18 cellular contexts compared by ENCODE assay signal in genomic region chr9:15469406-15469805, GRCh38. TPM values are rescaled to one million over a fixed set of nuclear protein-coding genes. Genes with fewer than 3 reads are reported as not detected.
DNase-seq lines count a peak whose midpoint lies in the region; ATAC-seq, FAIRE-seq and TF ChIP-seq lines count a peak whose summit lies in the region.
"Had no signal": no experiment of that assay in that cellular context is flagged by ENCODE, and none has a peak within 500 bp of the region (broad histone marks: within the 10 kb centered on the region; RNA-seq: fewer than 3 reads in every experiment).

No MANE protein-coding gene starts in this region.

- ATAC-seq in HepG2 = no peak
- no peak for ATAC-seq in activated CD4-positive, alpha-beta T cell treated with anti-CD3 and anti-CD28 coated beads for 36 hours
- ATAC-seq: A549; activated CD8-positive, alpha-beta T cell treated with anti-CD3 and anti-CD28 coated beads for 36 hours; GM23338 had no signal

- peak; percentile 13 for DNase-seq in DMS79 treated with DMSO at 0.1 percent for 48 hours (lab: John Stamatoyannopoulos, UW)
- DNase-seq in DMS79 (lab: John Stamatoyannopoulos, UW) = no peak
- DNase-seq in NCI-H446 treated with DMSO at 0.1 percent for 48 hours (lab: John Stamatoyannopoulos, UW) = peak; percentile 41
- no peak for DNase-seq in chondrocyte (ENCODE audit: low spot score)
- peak; percentile 55 for DNase-seq in superior temporal gyrus (ENCODE audit: extremely low spot score)
- DNase-seq in HepG2 (ENCODE audit: low spot score) = no peak
- no peak for DNase-seq in activated CD4-positive, alpha-beta T cell treated with anti-CD3 and anti-CD28 coated beads for 36 hours
- no peak for DNase-seq in T-helper 9 cell
- DNase-seq: activated CD8-positive, alpha-beta T cell treated with anti-CD3 and anti-CD28 coated beads for 36 hours; effector CD4-positive, alpha-beta T cell; immature natural killer cell; nucleus accumbens; small intestine had no signal

- TF ChIP-seq EP300 in HepG2 (IDR thresholded peaks at IDR 0.05; ENCODE audit: low read depth in 2 of 2, low read length in 2 of 2) (no peak), HepG2 (CRISPR knock-in tag; IDR thresholded peaks at IDR 0.05; ENCODE audit: borderline replicate concordance) (no peak)

- in situ Hi-C loops in HepG2 (cut with HindIII; ENCODE audit: extremely low pct_ligation_motif_present, low pct_unique_long_range_greater_than_20kb) = no loop called here

- no peak for FAIRE-seq in HepG2 (lab: Jason Lieb, UNC)
- FAIRE-seq: TTC549 had no signal

- WGBS in HepG2 (ENCODE audit: low lambda C conversion rate) = 100% methylated on average over 1 of the region's 1 CpG

- intact Hi-C loops in HepG2 (cut with micrococcal nuclease; ENCODE audit: unreplicated experiment) = no loop called here
- intact Hi-C loops in activated CD4-positive, alpha-beta T cell treated with anti-CD3 and anti-CD28 coated beads for 36 hours (cut with DNase I, micrococcal nuclease) = no loop called here

- peak overlapping the region; percentile 79 for H3K27ac Mint-ChIP-seq in chondrocyte (ENCODE audit: unreplicated experiment)
- no peak overlapping the region for H3K27ac Mint-ChIP-seq in activated CD4-positive, alpha-beta T cell treated with anti-CD3 and anti-CD28 coated beads for 36 hours
- H3K27ac Mint-ChIP-seq: activated CD8-positive, alpha-beta T cell treated with anti-CD3 and anti-CD28 coated beads for 36 hours; GM23338 had no signal

- BruUV-seq in HepG2 (replicated peaks; lab: Mats Ljungman, UMichigan) = no TSS peak

- H2AFZ ChIP-seq in HepG2 (ENCODE audit: low read length) = no peak overlapping the region
- H2AFZ ChIP-seq: GM23338 had no signal

- no peaks in the 10 kb centered on the region for H4K20me1 ChIP-seq in HepG2 (ENCODE audit: insufficient read depth, low read length)

- no peak for TF ChIP-seq RAD21 in HepG2 (CRISPR knock-in tag; IDR thresholded peaks at IDR 0.05)

- no peaks in the 10 kb centered on the region for H3K79me2 ChIP-seq in HepG2 (ENCODE audit: insufficient read depth, low read length)

- peaks cover 19% of the 10 kb centered on the region for H3K36me3 Mint-ChIP-seq in chondrocyte (ENCODE audit: low read depth)
- peaks cover 53% of the 10 kb centered on the region for H3K36me3 Mint-ChIP-seq in activated CD4-positive, alpha-beta T cell treated with anti-CD3 and anti-CD28 coated beads for 36 hours (ENCODE audit: low read depth)

- H3K27me3 Mint-ChIP-seq in chondrocyte (ENCODE audit: low read depth) = no peaks in the 10 kb centered on the region
- H3K27me3 Mint-ChIP-seq in activated CD4-positive, alpha-beta T cell treated with anti-CD3 and anti-CD28 coated beads for 36 hours = no peaks in the 10 kb centered on the region
- H3K27me3 Mint-ChIP-seq: activated CD8-positive, alpha-beta T cell treated with anti-CD3 and anti-CD28 coated beads for 36 hours had no signal

- no peaks in the 10 kb centered on the region for H3K4me1 ChIP-seq in HepG2 (ENCODE audit: insufficient read depth, low read length)
- H3K4me1 ChIP-seq: A549 had no signal

- no peak overlapping the region for H3K27ac ChIP-seq in HepG2 (ENCODE audit: extremely low read length, insufficient read depth, low read length)
- H3K27ac ChIP-seq: A549, HL-60, SJCRH30 had no signal

- H3K9me3 Mint-ChIP-seq in chondrocyte (ENCODE audit: low read depth) = no peaks in the 10 kb centered on the region
- H3K9me3 Mint-ChIP-seq in activated CD4-positive, alpha-beta T cell treated with anti-CD3 and anti-CD28 coated beads for 36 hours (ENCODE audit: low read depth) = no peaks in the 10 kb centered on the region
- H3K9me3 Mint-ChIP-seq: activated CD8-positive, alpha-beta T cell treated with anti-CD3 and anti-CD28 coated beads for 36 hours; GM23338; immature natural killer cell had no signal

- no peak overlapping the region for H3K4me2 ChIP-seq in HepG2 (ENCODE audit: low read depth, low read length)
- H3K4me2 ChIP-seq: A549, GM23338 had no signal

- TF ChIP-seq POLR2A in HepG2 (IDR thresholded peaks at IDR 0.05; ENCODE audit: insufficient read depth in 1 of 2, low read depth in 2 of 2, low read length in 2 of 2) = no peak

- peaks cover 6 to 50% of the 10 kb centered on the region in 2 experiments; a peak in 4 of 5 replicates for H3K36me3 ChIP-seq in HepG2 (replicated peaks in 1 of 2; ENCODE audit: control insufficient read depth in 1 of 2, insufficient read depth in 2 of 2, low read length in 2 of 2)

- POLR2A ChIA-PET in HepG2 (lab: Yijun Ruan, JAX) = no interaction called here
- POLR2A ChIA-PET in activated CD4-positive, alpha-beta T cell treated with anti-CD3 and anti-CD28 coated beads for 36 hours (lab: Charles Lee) = no interaction called here

- no peak overlapping the region for H3K4me3 Mint-ChIP-seq in chondrocyte (ENCODE audit: unreplicated experiment)
- H3K4me3 Mint-ChIP-seq in activated CD4-positive, alpha-beta T cell treated with anti-CD3 and anti-CD28 coated beads for 36 hours = no peak overlapping the region
- H3K4me3 Mint-ChIP-seq: activated CD8-positive, alpha-beta T cell treated with anti-CD3 and anti-CD28 coated beads for 36 hours; GM23338; immature natural killer cell had no signal

- H3K4me3 ChIP-seq in HepG2 (replicated peaks in 1 of 3; ENCODE audit: insufficient read depth in 1 of 3, low read depth in 2 of 3, low read length in 3 of 3) = no peak overlapping the region
- H3K4me3 ChIP-seq: A549, GM23338, SJCRH30 had no signal

- TF ChIP-seq CTCF in chondrocyte (IDR thresholded peaks at IDR 0.05) = peak; percentile 44
- no peak for TF ChIP-seq CTCF in HepG2 (CRISPR knock-in tag; IDR thresholded peaks at IDR 0.05)

- H3K27me3 ChIP-seq in HepG2 (ENCODE audit: control insufficient read depth in 1 of 2, insufficient read depth in 2 of 2, low read length in 2 of 2) = no peaks in the 10 kb centered on the region
- H3K27me3 ChIP-seq: SJCRH30 had no signal

- CTCF ChIA-PET in HepG2 (lab: Yijun Ruan, JAX; ENCODE audit: low intra/inter-chr PET ratio, low total read pairs) = no interaction called here
- CTCF ChIA-PET in activated CD4-positive, alpha-beta T cell treated with anti-CD3 and anti-CD28 coated beads for 36 hours (lab: Charles Lee) = interaction anchor here (0.8 to 1.7 kb wide), 8 partner anchors 9 to 137 kb away, joined by 4 to 7 read pairs (median 4); no protein-coding TSS in a partner anchor

- H3K9me3 ChIP-seq in HepG2 (ENCODE audit: low read length) = no peaks in the 10 kb centered on the region
- H3K9me3 ChIP-seq: A549, SJCRH30 had no signal

- H3K4me1 Mint-ChIP-seq in chondrocyte (ENCODE audit: low read depth) = peaks cover 37% of the 10 kb centered on the region
- peaks cover 18% of the 10 kb centered on the region for H3K4me1 Mint-ChIP-seq in activated CD4-positive, alpha-beta T cell treated with anti-CD3 and anti-CD28 coated beads for 36 hours
- H3K4me1 Mint-ChIP-seq: GM23338, immature natural killer cell had no signal

- no peak overlapping the region for H3K9ac ChIP-seq in HepG2 (ENCODE audit: insufficient read depth, low read depth, low read length)

RNA-seq across cellular contexts. Expression of gene PSIP1, which starts 41.4 kb away (rescaled TPM):
- total RNA-seq in chondrocyte (40.3 to 54.0 TPM (median 44.6 TPM) in 3 replicates), HepG2 (2016; rRNA removed; fragmentation: Illumina TruSeq; extraction: Trizol) (46.4 and 53.8 TPM in 2 replicates)
- total RNA-seq in HepG2 (2016; cell fraction: cytosol; rRNA removed; fragmentation: Illumina TruSeq; extraction: Trizol; ENCODE audit: low read depth) = 6.3 and 7.4 TPM in 2 replicates
- total RNA-seq in HepG2 (2016; cell fraction: insoluble cytoplasmic fraction; rRNA removed; fragmentation: Illumina TruSeq; extraction: Trizol) = 50.2 and 53.9 TPM in 2 replicates
- total RNA-seq in HepG2 (2016; cell fraction: membrane; rRNA removed; fragmentation: Illumina TruSeq; extraction: Trizol) = 13.7 and 15.7 TPM in 2 replicates
- 47.1 and 48.0 TPM in 2 replicates for total RNA-seq in HepG2 (2016; cell fraction: nucleus; rRNA removed; fragmentation: Illumina TruSeq; extraction: Trizol)
- 9.6 and 12.6 TPM in 2 replicates for polyA plus RNA-seq in HepG2 (2011; rRNA removed)
- 3.4 and 5.6 TPM in 2 replicates for polyA plus RNA-seq in HepG2 (2011; cell fraction: cytosol; rRNA removed)
- 8.4 and 9.1 TPM in 2 replicates for polyA plus RNA-seq in HepG2 (2011; cell fraction: nucleus; rRNA removed)
- 29.2 and 39.0 TPM in 2 replicates for polyA plus RNA-seq in HepG2 (2012)
- 4.6 and 4.9 TPM in 2 replicates for polyA plus RNA-seq in HepG2 (2016; cell fraction: cytosol; fragmentation: Illumina TruSeq; extraction: Trizol; ENCODE audit: low read depth)
- 71.0 and 75.7 TPM in 2 replicates for polyA plus RNA-seq in HepG2 (2016; cell fraction: insoluble cytoplasmic fraction; fragmentation: Illumina TruSeq; extraction: Trizol; ENCODE audit: low read depth)
- 9.5 TPM in 2 replicates for polyA plus RNA-seq in HepG2 (2016; cell fraction: membrane; fragmentation: Illumina TruSeq; extraction: Trizol; ENCODE audit: low read depth)
- polyA plus RNA-seq in HepG2 (2016; cell fraction: nucleus; fragmentation: Illumina TruSeq; extraction: Trizol; ENCODE audit: insufficient read depth, low read depth) = 52.5 and 57.6 TPM in 2 replicates
- 4.7 and 19.9 TPM in 2 replicates for polyA minus RNA-seq in HepG2 (2011; rRNA and poly(A)+ RNA removed; ENCODE audit: low replicate concordance)
- polyA minus RNA-seq in HepG2 (2011; cell fraction: cytosol; rRNA and poly(A)+ RNA removed) = 10.2 and 13.1 TPM in 2 replicates
- 46.7 and 47.2 TPM in 2 replicates for polyA minus RNA-seq in HepG2 (2011; cell fraction: nucleus; rRNA and poly(A)+ RNA removed)
- total RNA-seq in activated CD4-positive, alpha-beta T cell treated with anti-CD3 and anti-CD28 coated beads for 36 hours = 100 to 1,000 TPM; 139 to 189 TPM

RNA-seq across cellular contexts. Expression of gene SNAPC3, which starts 46.7 kb away (rescaled TPM):
- total RNA-seq in chondrocyte (38.1 to 43.3 TPM (median 38.3 TPM) in 3 replicates), HepG2 (2016; rRNA removed; fragmentation: Illumina TruSeq; extraction: Trizol) (25.5 and 25.6 TPM in 2 replicates)
- total RNA-seq in HepG2 (2016; cell fraction: cytosol; rRNA removed; fragmentation: Illumina TruSeq; extraction: Trizol; ENCODE audit: low read depth) = 3.6 and 4.5 TPM in 2 replicates
- total RNA-seq in HepG2 (2016; cell fraction: insoluble cytoplasmic fraction; rRNA removed; fragmentation: Illumina TruSeq; extraction: Trizol) = 24.0 and 25.0 TPM in 2 replicates
- total RNA-seq in HepG2 (2016; cell fraction: membrane; rRNA removed; fragmentation: Illumina TruSeq; extraction: Trizol) = 8.1 and 9.1 TPM in 2 replicates
- total RNA-seq in HepG2 (2016; cell fraction: nucleus; rRNA removed; fragmentation: Illumina TruSeq; extraction: Trizol) = 39.1 TPM in 2 replicates
- 20.8 and 26.0 TPM in 2 replicates for polyA plus RNA-seq in HepG2 (2011; rRNA removed)
- polyA plus RNA-seq in HepG2 (2011; cell fraction: cytosol; rRNA removed) = 11.3 and 14.4 TPM in 2 replicates
- 28.8 and 32.5 TPM in 2 replicates for polyA plus RNA-seq in HepG2 (2011; cell fraction: nucleus; rRNA removed)
- polyA plus RNA-seq in HepG2 (2012) = 17.5 and 20.8 TPM in 2 replicates
- polyA plus RNA-seq in HepG2 (2016; cell fraction: cytosol; fragmentation: Illumina TruSeq; extraction: Trizol; ENCODE audit: low read depth) = 2.1 and 2.3 TPM in 2 replicates
- polyA plus RNA-seq in HepG2 (2016; cell fraction: insoluble cytoplasmic fraction; fragmentation: Illumina TruSeq; extraction: Trizol; ENCODE audit: low read depth) = 25.8 and 27.1 TPM in 2 replicates
- polyA plus RNA-seq in HepG2 (2016; cell fraction: membrane; fragmentation: Illumina TruSeq; extraction: Trizol; ENCODE audit: low read depth) = 4.4 and 4.9 TPM in 2 replicates
- 32.4 and 33.8 TPM in 2 replicates for polyA plus RNA-seq in HepG2 (2016; cell fraction: nucleus; fragmentation: Illumina TruSeq; extraction: Trizol; ENCODE audit: insufficient read depth, low read depth)
- 8.8 and 12.1 TPM in 2 replicates for polyA minus RNA-seq in HepG2 (2011; rRNA and poly(A)+ RNA removed; ENCODE audit: low replicate concordance)
- polyA minus RNA-seq in HepG2 (2011; cell fraction: cytosol; rRNA and poly(A)+ RNA removed) = 14.5 and 18.6 TPM in 2 replicates
- 72.5 and 83.2 TPM in 2 replicates for polyA minus RNA-seq in HepG2 (2011; cell fraction: nucleus; rRNA and poly(A)+ RNA removed)
- total RNA-seq in activated CD4-positive, alpha-beta T cell treated with anti-CD3 and anti-CD28 coated beads for 36 hours = 10 to 100 TPM; 37.8 to 39.6 TPM

Comparison
In these comparisons a context has a peak if more than half of its experiments do, and no peak if none do; other contexts are left out.
1. DNase-seq: peak in DMS79 treated with DMSO at 0.1 percent for 48 hours (single experiment), NCI-H446 treated with DMSO at 0.1 percent for 48 hours (single experiment) and superior temporal gyrus (single experiment); none in DMS79 (single experiment), chondrocyte (single experiment), HepG2 (single experiment), activated CD4-positive, alpha-beta T cell treated with anti-CD3 and anti-CD28 coated beads for 36 hours (single experiment) and T-helper 9 cell (single experiment).